ENCODE assay signal across 12 cellular contexts in genomic region chr19:56071151-56071550, GRCh38. TPM values are rescaled to one million over a fixed set of nuclear protein-coding genes. Genes with fewer than 3 reads are reported as not detected.
DNase-seq lines count a peak whose midpoint lies in the region; ATAC-seq, FAIRE-seq and TF ChIP-seq lines count a peak whose summit lies in the region.
"Had no signal": no experiment of that assay in that cellular context is flagged by ENCODE, and none has a peak within 500 bp of the region (broad histone marks: within the 10 kb centered on the region; RNA-seq: fewer than 3 reads in every experiment).

No MANE protein-coding gene starts in this region.

- H3K27ac Mint-ChIP-seq in activated CD8-positive, alpha-beta T cell treated with anti-CD3 and anti-CD28 coated beads for 36 hours = no peak overlapping the region
- H3K27ac Mint-ChIP-seq in activated CD8-positive, alpha-beta T cell treated with anti-CD3 and anti-CD28 coated beads, Interleukin-2, amount 10 ng/mL, durations not matched to agents 7 days and 5 days = no peak overlapping the region
- no peak overlapping the region for H3K27ac Mint-ChIP-seq in T-helper 2 cell treated with Interferon-gamma antibody and Interleukin-4, amounts not matched to agents 5 μg/mL and 100 μg/mL, for 36 hours
- H3K27ac Mint-ChIP-seq: activated CD4-positive, alpha-beta T cell treated with anti-CD3 and anti-CD28 coated beads, Interleukin-2, amount 10 ng/mL, durations not matched to agents 7 days and 5 days; activated naive CD8-positive, alpha-beta T cell treated with anti-CD3 and anti-CD28 coated beads, Interleukin-2, amount 10 ng/mL, durations not matched to agents 7 days and 5 days had no signal

- H3K27me3 Mint-ChIP-seq in activated CD8-positive, alpha-beta T cell treated with anti-CD3 and anti-CD28 coated beads for 36 hours = peaks cover 1% of the 10 kb centered on the region
- no peaks in the 10 kb centered on the region for H3K27me3 Mint-ChIP-seq in activated CD8-positive, alpha-beta T cell treated with anti-CD3 and anti-CD28 coated beads, Interleukin-2, amount 10 ng/mL, durations not matched to agents 7 days and 5 days (ENCODE audit: low read depth)
- H3K27me3 Mint-ChIP-seq in T-helper 2 cell treated with Interferon-gamma antibody and Interleukin-4, amounts not matched to agents 5 μg/mL and 100 μg/mL, for 36 hours (ENCODE audit: low read depth) = no peaks in the 10 kb centered on the region
- H3K27me3 Mint-ChIP-seq: activated CD4-positive, alpha-beta T cell treated with anti-CD3 and anti-CD28 coated beads, Interleukin-2, amount 10 ng/mL, durations not matched to agents 7 days and 5 days; activated naive CD8-positive, alpha-beta T cell treated with anti-CD3 and anti-CD28 coated beads, Interleukin-2, amount 10 ng/mL, durations not matched to agents 7 days and 5 days had no signal

- ATAC-seq in activated CD8-positive, alpha-beta T cell treated with anti-CD3 and anti-CD28 coated beads for 36 hours = no peak
- ATAC-seq in activated CD8-positive, alpha-beta T cell treated with anti-CD3 and anti-CD28 coated beads, Interleukin-2, amount 10 ng/mL, durations not matched to agents 7 days and 5 days = no peak
- no peak for ATAC-seq in GM21390 (IDR thresholded peaks at IDR 0.05; ENCODE audit: unreplicated experiment)
- ATAC-seq: left lung had no signal

- TF ChIP-seq POLR2A in spleen (IDR thresholded peaks at IDR 0.05) = no peak

- no peaks in the 10 kb centered on the region for H3K27me3 ChIP-seq in bronchial epithelial cell (ENCODE audit: control insufficient read depth, insufficient read depth, low read length)
- peaks cover 0 to 11% (median 0%) of the 10 kb centered on the region in 7 donors for H3K27me3 ChIP-seq in spleen (replicated peaks in 1 of 7)
- H3K27me3 ChIP-seq in effector memory CD4-positive, alpha-beta T cell (replicated peaks; ENCODE audit: control insufficient read depth, insufficient read depth, low read length, poor library complexity, severe bottlenecking) = no peaks in the 10 kb centered on the region
- H3K27me3 ChIP-seq: BLaER1 had no signal

- no peaks in the 10 kb centered on the region for H3K9me3 Mint-ChIP-seq in activated CD8-positive, alpha-beta T cell treated with anti-CD3 and anti-CD28 coated beads for 36 hours
- H3K9me3 Mint-ChIP-seq in activated CD8-positive, alpha-beta T cell treated with anti-CD3 and anti-CD28 coated beads, Interleukin-2, amount 10 ng/mL, durations not matched to agents 7 days and 5 days (ENCODE audit: insufficient read depth) = no peaks in the 10 kb centered on the region
- H3K9me3 Mint-ChIP-seq in T-helper 2 cell treated with Interferon-gamma antibody and Interleukin-4, amounts not matched to agents 5 μg/mL and 100 μg/mL, for 36 hours = no peaks in the 10 kb centered on the region
- H3K9me3 Mint-ChIP-seq: activated CD4-positive, alpha-beta T cell treated with anti-CD3 and anti-CD28 coated beads, Interleukin-2, amount 10 ng/mL, durations not matched to agents 7 days and 5 days; activated naive CD8-positive, alpha-beta T cell treated with anti-CD3 and anti-CD28 coated beads, Interleukin-2, amount 10 ng/mL, durations not matched to agents 7 days and 5 days had no signal

- H3K4me3 Mint-ChIP-seq in activated CD8-positive, alpha-beta T cell treated with anti-CD3 and anti-CD28 coated beads for 36 hours = no peak overlapping the region
- H3K4me3 Mint-ChIP-seq in activated CD8-positive, alpha-beta T cell treated with anti-CD3 and anti-CD28 coated beads, Interleukin-2, amount 10 ng/mL, durations not matched to agents 7 days and 5 days = no peak overlapping the region
- no peak overlapping the region for H3K4me3 Mint-ChIP-seq in T-helper 2 cell treated with Interferon-gamma antibody and Interleukin-4, amounts not matched to agents 5 μg/mL and 100 μg/mL, for 36 hours
- H3K4me3 Mint-ChIP-seq: activated CD4-positive, alpha-beta T cell treated with anti-CD3 and anti-CD28 coated beads, Interleukin-2, amount 10 ng/mL, durations not matched to agents 7 days and 5 days; activated naive CD8-positive, alpha-beta T cell treated with anti-CD3 and anti-CD28 coated beads, Interleukin-2, amount 10 ng/mL, durations not matched to agents 7 days and 5 days had no signal

- H3K36me3 ChIP-seq in bronchial epithelial cell (ENCODE audit: control insufficient read depth, insufficient read depth, low read length) (no peaks in the 10 kb centered on the region), spleen (no peaks in the 10 kb centered on the region)
- H3K36me3 ChIP-seq in effector memory CD4-positive, alpha-beta T cell (ENCODE audit: control insufficient read depth, insufficient read depth, low read length) = no peaks in the 10 kb centered on the region
- H3K36me3 ChIP-seq: BLaER1, left lung had no signal

- H3K4me3 ChIP-seq in bronchial epithelial cell (ENCODE audit: low read depth, low read length) = no peak overlapping the region
- H3K4me3 ChIP-seq in spleen = no peak overlapping the region
- no peak overlapping the region for H3K4me3 ChIP-seq in effector memory CD4-positive, alpha-beta T cell (ENCODE audit: insufficient read depth, low read depth, low read length, poor library complexity, severe bottlenecking)
- H3K4me3 ChIP-seq: BLaER1, left lung had no signal

- peak; percentile 13 for DNase-seq in activated CD8-positive, alpha-beta T cell treated with anti-CD3 and anti-CD28 coated beads for 36 hours
- DNase-seq in activated CD8-positive, alpha-beta T cell treated with anti-CD3 and anti-CD28 coated beads, Interleukin-2, amount 10 ng/mL, durations not matched to agents 7 days and 5 days = no peak
- DNase-seq in NCI-H146 (lab: John Stamatoyannopoulos, UW) = peak; percentile 39
- DNase-seq in bronchial epithelial cell (ENCODE audit: low read depth) = no peak
- DNase-seq in spleen = peak; percentile 34
- no peak for DNase-seq in effector memory CD4-positive, alpha-beta T cell
- no peak for DNase-seq in T-helper 2 cell treated with Interferon-gamma antibody and Interleukin-4, amounts not matched to agents 5 μg/mL and 100 μg/mL, for 36 hours (ENCODE audit: low spot score)
- DNase-seq: activated CD4-positive, alpha-beta T cell treated with anti-CD3 and anti-CD28 coated beads, Interleukin-2, amount 10 ng/mL, durations not matched to agents 7 days and 5 days; activated naive CD8-positive, alpha-beta T cell treated with anti-CD3 and anti-CD28 coated beads, Interleukin-2, amount 10 ng/mL, durations not matched to agents 7 days and 5 days; left lung had no signal

- no peaks in the 10 kb centered on the region for H3K9me3 ChIP-seq in spleen
- H3K9me3 ChIP-seq in effector memory CD4-positive, alpha-beta T cell (ENCODE audit: control insufficient read depth, low read length) = no peaks in the 10 kb centered on the region
- H3K9me3 ChIP-seq: BLaER1, left lung had no signal

- no peak overlapping the region for H3K27ac ChIP-seq in spleen
- no peak overlapping the region for H3K27ac ChIP-seq in effector memory CD4-positive, alpha-beta T cell (ENCODE audit: insufficient read depth, low read length, poor library complexity, severe bottlenecking)
- H3K27ac ChIP-seq: BLaER1, left lung had no signal

- CTCF ChIA-PET in activated CD8-positive, alpha-beta T cell treated with anti-CD3 and anti-CD28 coated beads for 36 hours (lab: Charles Lee) = interaction anchor here (0.7 to 1.1 kb wide), 4 partner anchors 10 to 262 kb away, joined by 3 to 4 read pairs (median 3); no protein-coding TSS in a partner anchor
- CTCF ChIA-PET in activated CD8-positive, alpha-beta T cell treated with anti-CD3 and anti-CD28 coated beads, Interleukin-2, amount 10 ng/mL, durations not matched to agents 7 days and 5 days (lab: Charles Lee) = interaction anchor here (0.6 kb wide), 1 partner anchor 330 kb away, joined by 3 read pairs; no protein-coding TSS in a partner anchor

- FAIRE-seq in bronchial epithelial cell (lab: Jason Lieb, UNC) = no peak

- 64 to 90% (median 81%) methylated on average over 4 of the region's 4 CpGs for WGBS in spleen, 5 donors

- H3K4me1 ChIP-seq in spleen = peaks cover 0 to 10% (median 9%) of the 10 kb centered on the region in 6 donors
- peaks cover 7% of the 10 kb centered on the region for H3K4me1 ChIP-seq in effector memory CD4-positive, alpha-beta T cell (ENCODE audit: control insufficient read depth, insufficient read depth, low read length, poor library complexity, severe bottlenecking)

- POLR2A ChIA-PET in activated CD8-positive, alpha-beta T cell treated with anti-CD3 and anti-CD28 coated beads for 36 hours (lab: Charles Lee) = no interaction called here
- POLR2A ChIA-PET in activated CD8-positive, alpha-beta T cell treated with anti-CD3 and anti-CD28 coated beads, Interleukin-2, amount 10 ng/mL, durations not matched to agents 7 days and 5 days (lab: Charles Lee) = no interaction called here

- H3K4me1 Mint-ChIP-seq in activated CD8-positive, alpha-beta T cell treated with anti-CD3 and anti-CD28 coated beads for 36 hours (ENCODE audit: low read depth) = peaks cover 8% of the 10 kb centered on the region
- H3K4me1 Mint-ChIP-seq in activated CD8-positive, alpha-beta T cell treated with anti-CD3 and anti-CD28 coated beads, Interleukin-2, amount 10 ng/mL, durations not matched to agents 7 days and 5 days (ENCODE audit: low read depth) = peaks cover 10% of the 10 kb centered on the region
- H3K4me1 Mint-ChIP-seq in T-helper 2 cell treated with Interferon-gamma antibody and Interleukin-4, amounts not matched to agents 5 μg/mL and 100 μg/mL, for 36 hours (ENCODE audit: low read depth) = peaks cover 7% of the 10 kb centered on the region

- intact Hi-C loops in activated CD8-positive, alpha-beta T cell treated with anti-CD3 and anti-CD28 coated beads for 36 hours (cut with micrococcal nuclease) = no loop called here
- intact Hi-C loops in spleen (cut with DNase I; ENCODE audit: low total_unique reads) = loop anchor here (10.0 kb wide), 2 partner anchors 184 to 274 kb away; no protein-coding TSS in a partner anchor

- H3K36me3 Mint-ChIP-seq in activated CD8-positive, alpha-beta T cell treated with anti-CD3 and anti-CD28 coated beads for 36 hours (ENCODE audit: low read depth) = no peaks in the 10 kb centered on the region
- no peaks in the 10 kb centered on the region for H3K36me3 Mint-ChIP-seq in activated CD8-positive, alpha-beta T cell treated with anti-CD3 and anti-CD28 coated beads, Interleukin-2, amount 10 ng/mL, durations not matched to agents 7 days and 5 days (ENCODE audit: low read depth)
- H3K36me3 Mint-ChIP-seq in T-helper 2 cell treated with Interferon-gamma antibody and Interleukin-4, amounts not matched to agents 5 μg/mL and 100 μg/mL, for 36 hours (ENCODE audit: low read depth) = no peaks in the 10 kb centered on the region
- H3K36me3 Mint-ChIP-seq: activated naive CD8-positive, alpha-beta T cell treated with anti-CD3 and anti-CD28 coated beads, Interleukin-2, amount 10 ng/mL, durations not matched to agents 7 days and 5 days had no signal

- TF ChIP-seq CTCF in activated CD8-positive, alpha-beta T cell treated with anti-CD3 and anti-CD28 coated beads for 36 hours (IDR thresholded peaks at IDR 0.05) = no peak
- TF ChIP-seq CTCF in bronchial epithelial cell (IDR thresholded peaks at IDR 0.05; ENCODE audit: insufficient read depth, low read length, severe bottlenecking) = peak; percentile 14
- TF ChIP-seq CTCF in spleen (IDR thresholded peaks at IDR 0.05 in 8 of 11, conservative IDR thresholded peaks at IDR 0.05 in 3 of 11) = no peak

RNA-seq across cellular contexts. Expression of gene ZNF787, which starts 49.9 kb away (rescaled TPM):
- 10 to 100 TPM; 24.2 to 25.8 TPM for total RNA-seq in activated CD8-positive, alpha-beta T cell treated with anti-CD3 and anti-CD28 coated beads for 36 hours
- 10 to 100 TPM; 30.4 to 31.3 TPM for total RNA-seq in activated CD8-positive, alpha-beta T cell treated with anti-CD3 and anti-CD28 coated beads, Interleukin-2, amount 10 ng/mL, durations not matched to agents 7 days and 5 days
- total RNA-seq in bronchial epithelial cell (32.6 and 43.0 TPM in 2 replicates), spleen (10 to 100 TPM; 18.0 to 53.8 (median 42.8) TPM)
- polyA plus RNA-seq in spleen = 10 to 100 TPM; 16.6 to 39.0 (median 21.1) TPM

Comparison
In these comparisons a context has a peak if more than half of its experiments do, and no peak if none do; other contexts are left out.
1. DNase-seq: peak in activated CD8-positive, alpha-beta T cell treated with anti-CD3 and anti-CD28 coated beads for 36 hours (single experiment), NCI-H146 (single experiment) and spleen (single experiment); none in activated CD8-positive, alpha-beta T cell treated with anti-CD3 and anti-CD28 coated beads, Interleukin-2, amount 10 ng/mL, durations not matched to agents 7 days and 5 days (single experiment), bronchial epithelial cell (single experiment), effector memory CD4-positive, alpha-beta T cell (0 of 3) and T-helper 2 cell treated with Interferon-gamma antibody and Interleukin-4, amounts not matched to agents 5 μg/mL and 100 μg/mL, for 36 hours (single experiment).